Comparison of ENCODE assay signal across 2 cellular contexts in the genomic region with DNA sequence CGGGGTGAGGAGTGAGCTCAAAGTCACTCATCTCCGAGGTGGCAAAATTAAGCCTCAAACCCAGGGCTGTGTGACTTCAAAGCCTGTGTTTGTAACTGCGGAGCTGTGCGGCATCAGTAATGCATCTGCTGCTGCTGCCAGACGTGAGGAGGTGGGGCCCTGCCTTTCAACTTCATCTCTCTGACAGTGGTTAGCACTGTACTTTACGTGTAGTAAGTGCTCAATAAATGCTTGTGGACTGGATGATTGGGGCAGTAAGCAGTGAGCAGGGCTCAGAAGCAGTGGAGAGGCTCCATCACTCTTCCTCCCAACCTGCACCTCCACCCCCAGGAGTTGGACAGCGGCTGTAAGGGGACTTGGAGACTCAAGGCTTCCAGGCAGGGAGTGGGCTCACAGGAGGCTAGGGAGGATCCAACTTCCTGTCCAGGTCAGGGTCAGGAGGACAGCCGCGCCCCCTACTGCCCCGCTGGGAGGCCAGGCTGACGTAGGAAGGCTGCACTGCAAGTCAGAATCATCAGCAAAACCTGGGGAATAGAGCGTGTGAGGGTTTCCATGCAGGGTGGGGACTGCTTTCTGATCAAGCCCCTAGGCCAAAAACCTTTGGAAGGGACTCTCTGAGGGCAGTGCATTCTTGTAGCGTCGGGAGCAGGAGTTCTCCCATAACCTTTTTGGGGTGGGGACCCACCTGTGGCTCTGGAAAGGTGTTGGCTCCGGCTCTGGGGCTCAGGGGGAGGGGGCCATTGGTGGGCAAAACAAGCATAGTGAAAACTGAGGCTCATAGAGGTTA.
TF ChIP-seq lines count a peak whose summit lies in the region.

No MANE protein-coding gene starts in this region.

TF ChIP-seq in H1, 55 proteins besides CTCF, POLR2A, EP300 and RAD21:
- TF ChIP-seq SAP30 (IDR thresholded peaks at IDR 0.05; ENCODE audit: insufficient read depth, insufficient replicate concordance, low read length) (no peak), SUZ12 (IDR thresholded peaks at IDR 0.05; ENCODE audit: low read length) (peak; percentile 26; the same call in 1 of the 2 replicates), CREB1 (IDR thresholded peaks at IDR 0.05) (peak; percentile 65; the same call in 1 of the 2 replicates), EGR1 (IDR thresholded peaks at IDR 0.05; ENCODE audit: borderline replicate concordance, low read depth, low read length) (no peak)

TF ChIP-seq in HepG2, 621 proteins besides CTCF, POLR2A, EP300 and RAD21 (continues in another document):
- TF ChIP-seq ZNF550 (CRISPR knock-in tag; IDR thresholded peaks at IDR 0.05; ENCODE audit: borderline replicate concordance) (no peak), ZNF121 (CRISPR knock-in tag; IDR thresholded peaks at IDR 0.05) (peak; percentile 90), MYC (CRISPR knock-in tag; IDR thresholded peaks at IDR 0.05; ENCODE audit: borderline replicate concordance) (peak; percentile 37; the same call in 1 of the 2 replicates), NONO (IDR thresholded peaks at IDR 0.05) (no peak), NONO (CRISPR knock-in tag; conservative IDR thresholded peaks at IDR 0.05) (peak; percentile 30; the same call in 1 of the 2 replicates), SAFB2 (CRISPR knock-in tag; IDR thresholded peaks at IDR 0.05; ENCODE audit: borderline replicate concordance, low read depth) (no peak), CSRNP1 (CRISPR knock-in tag; IDR thresholded peaks at IDR 0.05) (no peak), ZNF574 (CRISPR knock-in tag; IDR thresholded peaks at IDR 0.05) (peak; percentile 44; the same call in 1 of the 2 replicates), ZKSCAN8 (CRISPR knock-in tag; IDR thresholded peaks at IDR 0.05; ENCODE audit: borderline replicate concordance) (peak; percentile 64; the same call in 1 of the 2 replicates), ZNF431 (CRISPR knock-in tag; IDR thresholded peaks at IDR 0.05; ENCODE audit: borderline replicate concordance, low read depth) (no peak), XRCC5 (optimal IDR thresholded peaks at IDR 0.05; ENCODE audit: low read length) (peak; percentile 73), ZNF879 (CRISPR knock-in tag; IDR thresholded peaks at IDR 0.05) (no peak), GABPA (IDR thresholded peaks at IDR 0.05; ENCODE audit: low read depth, low read length) (no peak), GABPA (CRISPR knock-in tag; IDR thresholded peaks at IDR 0.05; ENCODE audit: low read depth) (peak; percentile 70), ELF1 (CRISPR knock-in tag; IDR thresholded peaks at IDR 0.05) (peak; percentile 66; the same call in 1 of the 2 replicates), HOXA3 (CRISPR knock-in tag; IDR thresholded peaks at IDR 0.05) (peak; percentile 42; the same call in 1 of the 2 replicates), PITX1 (CRISPR knock-in tag; IDR thresholded peaks at IDR 0.05) (peak; percentile 50; the same call in 1 of the 2 replicates), MIER3 (CRISPR knock-in tag; IDR thresholded peaks at IDR 0.05; ENCODE audit: borderline replicate concordance) (0 out of 2 replicates have a peak, but pooled peaks have one; percentile 8), ZNF263 (CRISPR knock-in tag; IDR thresholded peaks at IDR 0.05) (peak; percentile 59), ZNF331 (CRISPR knock-in tag; IDR thresholded peaks at IDR 0.05) (peak; percentile 21; the same call in 1 of the 2 replicates), HDAC1 (CRISPR knock-in tag; IDR thresholded peaks at IDR 0.05) (no peak), ZNF687 (CRISPR knock-in tag; IDR thresholded peaks at IDR 0.05) (peak; percentile 81), CREM (IDR thresholded peaks at IDR 0.05) (0 out of 2 replicates have a peak, but pooled peaks have one; percentile 20), CREM (CRISPR knock-in tag; IDR thresholded peaks at IDR 0.05) (no peak), KLF16 (CRISPR knock-in tag; IDR thresholded peaks at IDR 0.05) (peak in 1 of 2 experiments; percentile 31; a peak in 1 of 4 replicates), ZNF768 (CRISPR knock-in tag; IDR thresholded peaks at IDR 0.05) (peak; percentile 28; the same call in 1 of the 2 replicates), SOX13 (IDR thresholded peaks at IDR 0.05) (no peak), SOX13 (CRISPR knock-in tag; conservative IDR thresholded peaks at IDR 0.05 in 1 of 2, IDR thresholded peaks at IDR 0.05 in 1 of 2) (peak in 1 of 2 experiments; percentile 23; a peak in 1 of 4 replicates), CBX5 (CRISPR knock-in tag; IDR thresholded peaks at IDR 0.05; ENCODE audit: borderline replicate concordance) (0 out of 2 replicates have a peak, but pooled peaks have one; percentile 15), ZNF589 (CRISPR knock-in tag; conservative IDR thresholded peaks at IDR 0.05) (no peak), NR2F6 (IDR thresholded peaks at IDR 0.05) (peak; percentile 46; the same call in 1 of the 2 replicates), NR2F6 (CRISPR knock-in tag; IDR thresholded peaks at IDR 0.05) (peak; percentile 82), ZFX (CRISPR knock-in tag; IDR thresholded peaks at IDR 0.05; ENCODE audit: low read depth) (peak; percentile 41; the same call in 1 of the 2 replicates), ZMYM3 (CRISPR knock-in tag; IDR thresholded peaks at IDR 0.05) (peak; percentile 84), SP140L (CRISPR knock-in tag; IDR thresholded peaks at IDR 0.05; ENCODE audit: borderline replicate concordance) (no peak), NR2F1 (CRISPR knock-in tag; IDR thresholded peaks at IDR 0.05) (peak in 1 of 2 experiments; percentile 53; a peak in 1 of 4 replicates), ZNF292 (CRISPR knock-in tag; IDR thresholded peaks at IDR 0.05; ENCODE audit: borderline replicate concordance, low read depth) (peak; percentile 39; the same call in 1 of the 2 replicates), DRAP1 (CRISPR knock-in tag; IDR thresholded peaks at IDR 0.05) (no peak), ZNF660 (CRISPR knock-in tag; IDR thresholded peaks at IDR 0.05; ENCODE audit: borderline replicate concordance, low read depth) (no peak), MEF2D (CRISPR knock-in tag; IDR thresholded peaks at IDR 0.05) (peak; percentile 64; the same call in 1 of the 2 replicates), ZNF629 (CRISPR knock-in tag; conservative IDR thresholded peaks at IDR 0.05) (0 out of 2 replicates have a peak, but pooled peaks have one; percentile 28), FOSL2 (CRISPR knock-in tag; IDR thresholded peaks at IDR 0.05) (peak; percentile 31; the same call in 1 of the 2 replicates)
- TF ChIP-seq, protein P1, sequence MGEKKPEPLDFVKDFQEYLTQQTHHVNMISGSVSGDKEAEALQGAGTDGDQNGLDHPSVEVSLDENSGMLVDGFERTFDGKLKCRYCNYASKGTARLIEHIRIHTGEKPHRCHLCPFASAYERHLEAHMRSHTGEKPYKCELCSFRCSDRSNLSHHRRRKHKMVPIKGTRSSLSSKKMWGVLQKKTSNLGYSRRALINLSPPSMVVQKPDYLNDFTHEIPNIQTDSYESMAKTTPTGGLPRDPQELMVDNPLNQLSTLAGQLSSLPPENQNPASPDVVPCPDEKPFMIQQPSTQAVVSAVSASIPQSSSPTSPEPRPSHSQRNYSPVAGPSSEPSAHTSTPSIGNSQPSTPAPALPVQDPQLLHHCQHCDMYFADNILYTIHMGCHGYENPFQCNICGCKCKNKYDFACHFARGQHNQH (CRISPR knock-in tag; IDR thresholded peaks at IDR 0.05): 0 out of 2 replicates have a peak, but pooled peaks have one; percentile 22
- TF ChIP-seq, protein P2, sequence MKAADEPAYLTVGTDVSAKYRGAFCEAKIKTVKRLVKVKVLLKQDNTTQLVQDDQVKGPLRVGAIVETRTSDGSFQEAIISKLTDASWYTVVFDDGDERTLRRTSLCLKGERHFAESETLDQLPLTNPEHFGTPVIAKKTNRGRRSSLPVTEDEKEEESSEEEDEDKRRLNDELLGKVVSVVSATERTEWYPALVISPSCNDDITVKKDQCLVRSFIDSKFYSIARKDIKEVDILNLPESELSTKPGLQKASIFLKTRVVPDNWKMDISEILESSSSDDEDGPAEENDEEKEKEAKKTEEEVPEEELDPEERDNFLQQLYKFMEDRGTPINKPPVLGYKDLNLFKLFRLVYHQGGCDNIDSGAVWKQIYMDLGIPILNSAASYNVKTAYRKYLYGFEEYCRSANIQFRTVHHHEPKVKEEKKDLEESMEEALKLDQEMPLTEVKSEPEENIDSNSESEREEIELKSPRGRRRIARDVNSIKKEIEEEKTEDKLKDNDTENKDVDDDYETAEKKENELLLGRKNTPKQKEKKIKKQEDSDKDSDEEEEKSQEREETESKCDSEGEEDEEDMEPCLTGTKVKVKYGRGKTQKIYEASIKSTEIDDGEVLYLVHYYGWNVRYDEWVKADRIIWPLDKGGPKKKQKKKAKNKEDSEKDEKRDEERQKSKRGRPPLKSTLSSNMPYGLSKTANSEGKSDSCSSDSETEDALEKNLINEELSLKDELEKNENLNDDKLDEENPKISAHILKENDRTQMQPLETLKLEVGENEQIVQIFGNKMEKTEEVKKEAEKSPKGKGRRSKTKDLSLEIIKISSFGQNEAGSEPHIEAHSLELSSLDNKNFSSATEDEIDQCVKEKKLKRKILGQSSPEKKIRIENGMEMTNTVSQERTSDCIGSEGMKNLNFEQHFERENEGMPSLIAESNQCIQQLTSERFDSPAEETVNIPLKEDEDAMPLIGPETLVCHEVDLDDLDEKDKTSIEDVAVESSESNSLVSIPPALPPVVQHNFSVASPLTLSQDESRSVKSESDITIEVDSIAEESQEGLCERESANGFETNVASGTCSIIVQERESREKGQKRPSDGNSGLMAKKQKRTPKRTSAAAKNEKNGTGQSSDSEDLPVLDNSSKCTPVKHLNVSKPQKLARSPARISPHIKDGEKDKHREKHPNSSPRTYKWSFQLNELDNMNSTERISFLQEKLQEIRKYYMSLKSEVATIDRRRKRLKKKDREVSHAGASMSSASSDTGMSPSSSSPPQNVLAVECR (CRISPR knock-in tag; IDR thresholded peaks at IDR 0.05; ENCODE audit: borderline replicate concordance): peak; percentile 34; the same call in 1 of the 2 replicates
